In genomic region chr6:43770417-43771209, GRCh38 we compare ENCODE assay signal across 1 cellular context.
TF ChIP-seq lines count a peak whose summit lies in the region.

No MANE protein-coding gene starts in this region.

TF ChIP-seq in H1, 55 proteins besides CTCF, POLR2A, EP300 and RAD21 (continued from another document):
- peak; percentile 59 for TF ChIP-seq KDM4A (IDR thresholded peaks at IDR 0.05; ENCODE audit: low read depth, low read length, severe bottlenecking)
- 0 out of 2 replicates have a peak, but pooled peaks have one; percentile 54 for TF ChIP-seq RBBP5 (IDR thresholded peaks at IDR 0.05; ENCODE audit: borderline replicate concordance, low read depth, low read length)
- TF ChIP-seq KDM1A (IDR thresholded peaks at IDR 0.05; ENCODE audit: borderline replicate concordance, low read length), result no peak
- TF ChIP-seq SAP30 (IDR thresholded peaks at IDR 0.05; ENCODE audit: insufficient read depth, insufficient replicate concordance, low read length), result peak; percentile 61
- TF ChIP-seq TAF1 (IDR thresholded peaks at IDR 0.05; ENCODE audit: low read depth, low read length), result peak; percentile 61
- no peak for TF ChIP-seq CHD1 (IDR thresholded peaks at IDR 0.05; ENCODE audit: low read depth, low read length)
- TF ChIP-seq RFX5 (IDR thresholded peaks at IDR 0.05; ENCODE audit: borderline replicate concordance, low read depth, low read length), result no peak
- TF ChIP-seq BCL11A (IDR thresholded peaks at IDR 0.05; ENCODE audit: low read depth in 2 of 2, low read length in 2 of 2), result no peak
- no peak for TF ChIP-seq TCF12 (IDR thresholded peaks at IDR 0.05; ENCODE audit: low read depth, low read length)
